In genomic region chr2:219499058-219499307, GRCh38 we compare ENCODE assay signal across 8 cellular contexts. TPM values are rescaled to one million over a fixed set of nuclear protein-coding genes. Genes with fewer than 3 reads are reported as not detected.
DNase-seq lines count a peak whose midpoint lies in the region; TF ChIP-seq lines count a peak whose summit lies in the region.

No MANE protein-coding gene starts in this region.

- no peak overlapping the region for H3K27ac Mint-ChIP-seq in nephron progenitor cell

- peaks cover 60% of the 10 kb centered on the region for H3K27me3 Mint-ChIP-seq in nephron progenitor cell (ENCODE audit: low read depth, poor library complexity)

- no peaks in the 10 kb centered on the region for H3K9me2 ChIP-seq in Karpas-422 (replicated peaks; ENCODE audit: insufficient read depth, low read length)

- no peaks in the 10 kb centered on the region for H4K20me1 ChIP-seq in Karpas-422 (ENCODE audit: insufficient read depth, low read depth, low read length)

- no peaks in the 10 kb centered on the region for H3K27me3 ChIP-seq in Karpas-422 (ENCODE audit: low read length)
- H3K27me3 ChIP-seq in duodenal mucosa (ENCODE audit: control insufficient read depth in 1 of 2, insufficient read depth in 2 of 2, low read length in 2 of 2): peaks cover 32 to 38% of the 10 kb centered on the region in 2 donors

- H3K9ac ChIP-seq in Karpas-422 (ENCODE audit: low read length): peak overlapping the region; percentile 76
- H3K9ac ChIP-seq in duodenal mucosa (ENCODE audit: low read depth in 1 of 2, low read length in 2 of 2): peak overlapping the region; percentile 81 to 99

- DNase-seq in Karpas-422: no peak
- DNase-seq in nephron progenitor cell: no peak
- DNase-seq in NCI-H2107 (lab: John Stamatoyannopoulos, UW): no peak
- DNase-seq in foreskin melanocyte: no peak
- DNase-seq in activated CD4-positive, CD25-positive, alpha-beta regulatory T cell treated with anti-CD3 and anti-CD28 coated beads, Interleukin-2, amount 50 U/mL, for 72 hours: no peak
- DNase-seq in NCI-H69 (lab: John Stamatoyannopoulos, UW): no peak

- H3K4me2 ChIP-seq in Karpas-422 (ENCODE audit: low read depth, low read length, poor library complexity, severe bottlenecking): peak overlapping the region; percentile 86

- H3K4me1 Mint-ChIP-seq in nephron progenitor cell: peaks cover 73% of the 10 kb centered on the region

- H3K9me3 ChIP-seq in Karpas-422 (ENCODE audit: low read length): no peaks in the 10 kb centered on the region
- no peaks in the 10 kb centered on the region for H3K9me3 ChIP-seq in duodenal mucosa (ENCODE audit: control insufficient read depth in 1 of 2, low read length in 2 of 2)

- H3K36me3 ChIP-seq in Karpas-422 (ENCODE audit: insufficient read depth, low read length): no peaks in the 10 kb centered on the region
- H3K36me3 ChIP-seq in duodenal mucosa (ENCODE audit: control insufficient read depth in 1 of 2, insufficient read depth in 2 of 2, low read length in 2 of 2): peaks cover 5 to 14% of the 10 kb centered on the region in 2 donors

- H3K4me1 ChIP-seq in Karpas-422 (ENCODE audit: low read length) (peaks cover 23% of the 10 kb centered on the region), duodenal mucosa (ENCODE audit: control insufficient read depth in 1 of 2, insufficient read depth in 2 of 2, low read length in 2 of 2) (peaks cover 24 to 36% of the 10 kb centered on the region in 2 donors)

- H3K27ac ChIP-seq in C4-2B (peak overlapping the region; percentile 78), Karpas-422 (ENCODE audit: low read length) (no peak overlapping the region), duodenal mucosa (ENCODE audit: low read depth, low read length) (peak overlapping the region; percentile 60)

- H3K79me2 ChIP-seq in Karpas-422 (ENCODE audit: low read length): no peaks in the 10 kb centered on the region; the same call in 1 of the 2 replicates

- H3K4me3 ChIP-seq in Karpas-422 (ENCODE audit: low read length) (peak overlapping the region; percentile 73), duodenal mucosa (ENCODE audit: low read depth in 1 of 2, low read length in 2 of 2) (peak overlapping the region; percentile 84 to 95)

- peak overlapping the region; percentile 88 for H3K4me3 Mint-ChIP-seq in nephron progenitor cell

- no peaks in the 10 kb centered on the region for H3K9me3 Mint-ChIP-seq in nephron progenitor cell

- H2AFZ ChIP-seq in Karpas-422 (ENCODE audit: low read length): no peak overlapping the region

- TF ChIP-seq CTCF in C4-2B (conservative IDR thresholded peaks at IDR 0.05) (no peak), nephron progenitor cell (IDR thresholded peaks at IDR 0.05) (no peak)

- H3K36me3 Mint-ChIP-seq in nephron progenitor cell (ENCODE audit: low read depth): no peaks in the 10 kb centered on the region

RNA-seq across cellular contexts. Expression of gene GMPPA, which starts 0.3 kb away (rescaled TPM):
- total RNA-seq in Karpas-422 (2014; rRNA removed; shearing (Covaris generic); ENCODE audit: low replicate concordance): 10.5 and 17.1 TPM in 2 replicates

RNA-seq across cellular contexts. Expression of gene ASIC4, which starts 15.3 kb away (rescaled TPM):
- 0.32 TPM in 1 of 2 replicates, not detected in the other for total RNA-seq in Karpas-422 (2014; rRNA removed; shearing (Covaris generic); ENCODE audit: low replicate concordance)

RNA-seq across cellular contexts. Expression of gene CHPF, which starts 44.6 kb away (rescaled TPM):
- total RNA-seq in Karpas-422 (2014; rRNA removed; shearing (Covaris generic); ENCODE audit: low replicate concordance): 25.5 and 44.5 TPM in 2 replicates

RNA-seq across cellular contexts. Expression of gene TMEM198, which starts 44.8 kb away (rescaled TPM):
- 2.7 and 3.2 TPM in 2 replicates for total RNA-seq in Karpas-422 (2014; rRNA removed; shearing (Covaris generic); ENCODE audit: low replicate concordance)
